In genomic region chr16:80997139-80997798, GRCh38 we compare ENCODE assay signal across 9 cellular contexts. TPM values are rescaled to one million over a fixed set of nuclear protein-coding genes. Genes with fewer than 3 reads are reported as not detected.
DNase-seq lines count a peak whose midpoint lies in the region; ATAC-seq and TF ChIP-seq lines count a peak whose summit lies in the region.
"Had no signal": no experiment of that assay in that cellular context is flagged by ENCODE, and none has a peak within 500 bp of the region (broad histone marks: within the 10 kb centered on the region; RNA-seq: fewer than 3 reads in every experiment).

No MANE protein-coding gene starts in this region.

- peaks cover 9% of the 10 kb centered on the region for H3K4me1 ChIP-seq in CD4-positive, CD25-positive, alpha-beta regulatory T cell (ENCODE audit: control insufficient read depth, insufficient read depth, low read length, poor library complexity, severe bottlenecking)
- peaks cover 10% of the 10 kb centered on the region for H3K4me1 ChIP-seq in fibroblast of lung (ENCODE audit: control insufficient read depth, extremely low read depth, insufficient read depth, low read length)
- no peaks in the 10 kb centered on the region for H3K4me1 ChIP-seq in thymus (ENCODE audit: control insufficient read depth, insufficient read depth, low read length)
- peaks cover 0 to 2% of the 10 kb centered on the region in 2 donors for H3K4me1 ChIP-seq in aorta (ENCODE audit: control insufficient read depth in 1 of 2, insufficient read depth in 2 of 2, low read length in 2 of 2)

- DNase-seq in CD4-positive, CD25-positive, alpha-beta regulatory T cell = peak in 2 of 3 donors; percentile 30 to 67
- DNase-seq in fibroblast of lung (ENCODE audit: low read depth in 2 of 2) = peak; percentile 12 to 53
- no peak for DNase-seq in NCI-H524 (lab: John Stamatoyannopoulos, UW)
- DNase-seq in aorta = no peak
- no peak for DNase-seq in DMS79 (lab: John Stamatoyannopoulos, UW)

- H3K27ac ChIP-seq in CD4-positive, CD25-positive, alpha-beta regulatory T cell (ENCODE audit: insufficient read depth, low read length, poor library complexity, severe bottlenecking) = peak overlapping the region; percentile 85
- H3K27ac ChIP-seq in fibroblast of lung (ENCODE audit: insufficient read depth, low read length) (no peak overlapping the region), thymus (ENCODE audit: low read depth) (no peak overlapping the region), aorta (ENCODE audit: low read depth in 1 of 2, low read length in 2 of 2) (no peak overlapping the region)
- H3K27ac ChIP-seq: cardiac muscle cell had no signal

- intact Hi-C loops in aorta (cut with DNase I) = no loop called here

- H4K20me1 ChIP-seq in fibroblast of lung (ENCODE audit: control insufficient read depth, extremely low read depth, insufficient read depth, low read length) = no peaks in the 10 kb centered on the region

- peaks cover 82% of the 10 kb centered on the region for H3K79me2 ChIP-seq in fibroblast of lung (ENCODE audit: control insufficient read depth, insufficient read depth, low read length)

- peak overlapping the region; percentile 9 for H3K4me2 ChIP-seq in fibroblast of lung (ENCODE audit: extremely low read depth, insufficient read depth, low read length)

- H3K27me3 Mint-ChIP-seq in CD4-positive, CD25-positive, alpha-beta regulatory T cell = no peaks in the 10 kb centered on the region
- no peaks in the 10 kb centered on the region for H3K27me3 Mint-ChIP-seq in IgD-negative memory B cell

- no peaks in the 10 kb centered on the region for H3K9me3 ChIP-seq in CD4-positive, CD25-positive, alpha-beta regulatory T cell (ENCODE audit: control insufficient read depth in 2 of 2, low read length in 2 of 2)
- H3K9me3 ChIP-seq in fibroblast of lung (ENCODE audit: control insufficient read depth, insufficient read depth, low read depth, low read length) (no peaks in the 10 kb centered on the region), thymus (ENCODE audit: control insufficient read depth) (no peaks in the 10 kb centered on the region), aorta (ENCODE audit: control insufficient read depth, low read length) (no peaks in the 10 kb centered on the region)

- no peak overlapping the region for H3K9ac ChIP-seq in fibroblast of lung (ENCODE audit: insufficient read depth, low read length)

- no peak overlapping the region for H2AFZ ChIP-seq in fibroblast of lung (ENCODE audit: low read length)

- H3K4me3 Mint-ChIP-seq in CD4-positive, CD25-positive, alpha-beta regulatory T cell = peak overlapping the region; percentile 89 to 98 (median 93)
- H3K4me3 Mint-ChIP-seq in IgD-negative memory B cell = peak overlapping the region; percentile 78 to 96 (median 90)

- no peaks in the 10 kb centered on the region for H3K9me3 Mint-ChIP-seq in CD4-positive, CD25-positive, alpha-beta regulatory T cell
- H3K9me3 Mint-ChIP-seq in IgD-negative memory B cell = no peaks in the 10 kb centered on the region

- peak overlapping the region; percentile 99 for H3K4me3 ChIP-seq in CD4-positive, CD25-positive, alpha-beta regulatory T cell (ENCODE audit: low read depth, low read length)
- H3K4me3 ChIP-seq in fibroblast of lung (replicated peaks in 1 of 4; ENCODE audit: control extremely low read depth in 1 of 4, insufficient read depth in 1 of 4, low read depth in 3 of 4, low read length in 4 of 4) (peak overlapping the region in 1 of 4 experiments; percentile 28), thymus (ENCODE audit: low read length) (peak overlapping the region; percentile 37), aorta (ENCODE audit: low read length in 2 of 2) (no peak overlapping the region)
- H3K4me3 ChIP-seq: cardiac muscle cell had no signal

- peaks cover 5% of the 10 kb centered on the region for H3K36me3 Mint-ChIP-seq in CD4-positive, CD25-positive, alpha-beta regulatory T cell
- H3K36me3 Mint-ChIP-seq in IgD-negative memory B cell = no peaks in the 10 kb centered on the region

- H3K27ac Mint-ChIP-seq in CD4-positive, CD25-positive, alpha-beta regulatory T cell = peak overlapping the region; percentile 96 to 99 (median 98)
- peak overlapping the region; percentile 18 to 85 (median 72) for H3K27ac Mint-ChIP-seq in IgD-negative memory B cell

- 21% methylated on average over 9 of the region's 9 CpGs for WGBS in thymus
- WGBS in aorta, 2 donors = 35 to 42% methylated on average over 9 of the region's 9 CpGs

- no peak for TF ChIP-seq CTCF in fibroblast of lung (conservative IDR thresholded peaks at IDR 0.05 in 1 of 2, IDR thresholded peaks at IDR 0.05 in 1 of 2; ENCODE audit: low read depth in 1 of 2, low read length in 2 of 2)

- peak; percentile 56 to 61 for ATAC-seq in CD4-positive, CD25-positive, alpha-beta regulatory T cell (ENCODE audit: low read depth in 2 of 2)
- peak; percentile 73 for ATAC-seq in GM19452 (IDR thresholded peaks at IDR 0.05; ENCODE audit: unreplicated experiment)
- ATAC-seq in aorta (ENCODE audit: low FRiP score) = no peak

- peaks cover 2% of the 10 kb centered on the region for H3K36me3 ChIP-seq in CD4-positive, CD25-positive, alpha-beta regulatory T cell (ENCODE audit: control insufficient read depth, insufficient read depth, low read length)
- H3K36me3 ChIP-seq in fibroblast of lung (ENCODE audit: control insufficient read depth, insufficient read depth, low read length) (no peaks in the 10 kb centered on the region), thymus (ENCODE audit: control insufficient read depth, insufficient read depth) (no peaks in the 10 kb centered on the region), aorta (ENCODE audit: control insufficient read depth in 1 of 2, insufficient read depth in 2 of 2, low read length in 1 of 2) (no peaks in the 10 kb centered on the region)
- H3K36me3 ChIP-seq: cardiac muscle cell had no signal

- H3K4me1 Mint-ChIP-seq in CD4-positive, CD25-positive, alpha-beta regulatory T cell = peaks cover 46 to 89% (median 66%) of the 10 kb centered on the region in 4 donors
- H3K4me1 Mint-ChIP-seq in IgD-negative memory B cell = peaks cover 22 to 34% (median 32%) of the 10 kb centered on the region in 3 donors

- H3K27me3 ChIP-seq in CD4-positive, CD25-positive, alpha-beta regulatory T cell (ENCODE audit: control insufficient read depth, insufficient read depth, low read length) = no peaks in the 10 kb centered on the region
- no peaks in the 10 kb centered on the region for H3K27me3 ChIP-seq in fibroblast of lung (ENCODE audit: control insufficient read depth, insufficient read depth, low read length)
- no peaks in the 10 kb centered on the region for H3K27me3 ChIP-seq in thymus (ENCODE audit: control insufficient read depth, insufficient read depth)
- H3K27me3 ChIP-seq in aorta (ENCODE audit: control insufficient read depth in 1 of 2, insufficient read depth in 2 of 2, low read length in 1 of 2) = no peaks in the 10 kb centered on the region
- H3K27me3 ChIP-seq: cardiac muscle cell had no signal

RNA-seq across cellular contexts. Expression of gene CMC2, which starts 9.4 kb away (rescaled TPM):
- 78.1 TPM for total RNA-seq in CD4-positive, CD25-positive, alpha-beta regulatory T cell
- 100 to 1,000 TPM; 158 to 210 (median 173) TPM for polyA plus RNA-seq in CD4-positive, CD25-positive, alpha-beta regulatory T cell
- 89.9 TPM for polyA plus RNA-seq in IgD-negative memory B cell
- 35.2 and 70.5 TPM in 2 replicates for total RNA-seq in fibroblast of lung
- 77.3 and 128 TPM in 2 replicates for polyA plus RNA-seq in fibroblast of lung
- 69.0 and 111 TPM in 2 replicates for polyA plus RNA-seq in fibroblast of lung (2012)
- 7.9 and 9.5 TPM in 2 replicates for polyA minus RNA-seq in fibroblast of lung (ENCODE audit: low replicate concordance)
- 94.3 TPM for polyA plus RNA-seq in thymus
- total RNA-seq in aorta = 10 to 100 TPM; 33.0 to 33.2 TPM
- polyA plus RNA-seq in aorta = 100 to 1,000 TPM in 1 of 2 donors, 10 to 100 TPM in 1; 31.3 to 108 TPM

RNA-seq across cellular contexts. Expression of gene CENPN, which starts 9.7 kb away (rescaled TPM):
- total RNA-seq in CD4-positive, CD25-positive, alpha-beta regulatory T cell = 13.5 TPM
- polyA plus RNA-seq in CD4-positive, CD25-positive, alpha-beta regulatory T cell = 10 to 100 TPM in 1 of 4 donors, 1 to 10 TPM in 3; 3.4 to 11.6 (median 6.8) TPM
- polyA plus RNA-seq in IgD-negative memory B cell (7.8 TPM), fibroblast of lung (33.8 and 86.6 TPM in 2 replicates), thymus (6.3 TPM), aorta (1 to 10 TPM; 5.5 to 7.0 TPM)
- total RNA-seq in fibroblast of lung (8.7 and 19.5 TPM in 2 replicates), aorta (1 to 10 TPM; 4.4 to 5.3 TPM)
- polyA plus RNA-seq in fibroblast of lung (2012) = 23.4 and 57.9 TPM in 2 replicates
- 6.4 and 7.1 TPM in 2 replicates for polyA minus RNA-seq in fibroblast of lung (ENCODE audit: low replicate concordance)

RNA-seq across cellular contexts. Expression of gene ATMIN, which starts 38.4 kb away (rescaled TPM):
- total RNA-seq in CD4-positive, CD25-positive, alpha-beta regulatory T cell = 32.7 TPM
- 10 to 100 TPM; 25.9 to 42.9 (median 32.0) TPM for polyA plus RNA-seq in CD4-positive, CD25-positive, alpha-beta regulatory T cell
- polyA plus RNA-seq in IgD-negative memory B cell (19.5 TPM), fibroblast of lung (38.1 and 43.8 TPM in 2 replicates), thymus (19.3 TPM), aorta (10 to 100 TPM in 1 of 2 donors, 1 to 10 TPM in 1; 9.4 to 10.4 TPM)
- total RNA-seq in fibroblast of lung (52.8 and 56.8 TPM in 2 replicates), aorta (10 to 100 TPM; 26.1 to 29.1 TPM)
- polyA plus RNA-seq in fibroblast of lung (2012) = 23.2 and 23.9 TPM in 2 replicates
- polyA minus RNA-seq in fibroblast of lung (ENCODE audit: low replicate concordance) = 13.4 and 17.4 TPM in 2 replicates

Comparison
In these comparisons a context has a peak if more than half of its experiments do, and no peak if none do; other contexts are left out.
1. DNase-seq: peak in CD4-positive, CD25-positive, alpha-beta regulatory T cell (2 of 3) and fibroblast of lung (2 of 2); none in NCI-H524 (0 of 2), aorta (0 of 2) and DMS79 (single experiment).
2. H3K4me3 ChIP-seq: peak in CD4-positive, CD25-positive, alpha-beta regulatory T cell (single experiment) and thymus (single experiment); none in aorta (0 of 2).